In genomic region chr18:36152781-36153180, GRCh38 we compare ENCODE assay signal across 1 cellular context.
TF ChIP-seq lines count a peak whose summit lies in the region.

No MANE protein-coding gene starts in this region.

TF ChIP-seq in WTC11, 78 proteins besides CTCF, POLR2A, EP300 and RAD21 (continued from another document):
- TF ChIP-seq AR (CRISPR knock-in tag; IDR thresholded peaks at IDR 0.05) (no peak), SOX15 (CRISPR knock-in tag; IDR thresholded peaks at IDR 0.05) (no peak), PRDM15 (CRISPR knock-in tag; IDR thresholded peaks at IDR 0.05) (no peak), PREB (CRISPR knock-in tag; IDR thresholded peaks at IDR 0.05; ENCODE audit: borderline replicate concordance) (no peak), NFE2L1 (CRISPR knock-in tag; IDR thresholded peaks at IDR 0.05) (no peak), E2F1 (CRISPR knock-in tag; IDR thresholded peaks at IDR 0.05) (no peak), E2F5 (CRISPR knock-in tag; IDR thresholded peaks at IDR 0.05) (no peak), ZBTB43 (CRISPR knock-in tag; IDR thresholded peaks at IDR 0.05) (no peak)
